In genomic region chr3:42442640-42443039, GRCh38 we compare ENCODE assay signal across 25 cellular contexts. TPM values are rescaled to one million over a fixed set of nuclear protein-coding genes. Genes with fewer than 3 reads are reported as not detected.
DNase-seq lines count a peak whose midpoint lies in the region; ATAC-seq, FAIRE-seq and TF ChIP-seq lines count a peak whose summit lies in the region.
"Had no signal": no experiment of that assay in that cellular context is flagged by ENCODE, and none has a peak within 500 bp of the region (broad histone marks: within the 10 kb centered on the region; RNA-seq: fewer than 3 reads in every experiment).

No MANE protein-coding gene starts in this region.

- no TSS peak for BruUV-seq in HepG2 (replicated peaks; lab: Mats Ljungman, UMichigan)

- intact Hi-C loops in HepG2 (cut with micrococcal nuclease; ENCODE audit: unreplicated experiment) = loop anchor here (1.0 to 5.0 kb wide), 3 partner anchors 95 to 212 kb away; no protein-coding TSS in a partner anchor
- intact Hi-C loops in right lobe of liver (cut with DNase I) = loop anchor here in 1 of 2 donors (5.0 kb wide), 1 partner anchor 210 kb away; no protein-coding TSS in a partner anchor

- no peaks in the 10 kb centered on the region for H3K4me1 ChIP-seq in HepG2 (ENCODE audit: insufficient read depth, low read length)
- H3K4me1 ChIP-seq in right lobe of liver = no peaks in the 10 kb centered on the region
- H3K4me1 ChIP-seq: SJCRH30, stomach, vagina had no signal

- no peaks in the 10 kb centered on the region for H3K27me3 ChIP-seq in HepG2 (ENCODE audit: control insufficient read depth in 1 of 2, insufficient read depth in 2 of 2, low read length in 2 of 2)
- no peaks in the 10 kb centered on the region for H3K27me3 ChIP-seq in right lobe of liver
- H3K27me3 ChIP-seq: SJCRH30, vagina had no signal

- peak; percentile 48 for TF ChIP-seq CTCF in HepG2 (CRISPR knock-in tag; IDR thresholded peaks at IDR 0.05)
- no peak for TF ChIP-seq CTCF in right lobe of liver (IDR thresholded peaks at IDR 0.05)
- peak; percentile 16 for TF ChIP-seq CTCF in epithelial cell of esophagus (IDR thresholded peaks at IDR 0.05; ENCODE audit: insufficient read depth, low read depth, low read length, missing control alignments)

- H3K9ac ChIP-seq in HepG2 (ENCODE audit: insufficient read depth, low read depth, low read length) = no peak overlapping the region

- in situ Hi-C loops in HepG2 (cut with HindIII; ENCODE audit: extremely low pct_ligation_motif_present, low pct_unique_long_range_greater_than_20kb) (loop anchor here (5.0 to 25.0 kb wide), 3 partner anchors 102 to 330 kb away; no protein-coding TSS in a partner anchor), SK-MEL-5 (cut with HindIII; ENCODE audit: low pct_unique_long_range_greater_than_20kb, low sequenced_read_pairs) (no loop called here)

- H3K9me3 ChIP-seq in HepG2 (ENCODE audit: low read length) (no peaks in the 10 kb centered on the region), right lobe of liver (no peaks in the 10 kb centered on the region)
- H3K9me3 ChIP-seq: SJCRH30, stomach, vagina had no signal

- H3K4me2 ChIP-seq in HepG2 (ENCODE audit: low read depth, low read length) = no peak overlapping the region

- no peak overlapping the region for H2AFZ ChIP-seq in HepG2 (ENCODE audit: low read length)

- H3K36me3 ChIP-seq in HepG2 (replicated peaks in 1 of 2; ENCODE audit: control insufficient read depth in 1 of 2, insufficient read depth in 2 of 2, low read length in 2 of 2) = no peaks in the 10 kb centered on the region
- no peaks in the 10 kb centered on the region for H3K36me3 ChIP-seq in right lobe of liver
- H3K36me3 ChIP-seq: SJCRH30, stomach, vagina had no signal

- no peaks in the 10 kb centered on the region for H3K79me2 ChIP-seq in HepG2 (ENCODE audit: insufficient read depth, low read length)

- FAIRE-seq in HepG2 (lab: Jason Lieb, UNC) = no peak
- FAIRE-seq: GM12892, H54, HTR-8/SVneo had no signal

- H3K4me3 ChIP-seq in HepG2 (replicated peaks in 1 of 3; ENCODE audit: insufficient read depth in 1 of 3, low read depth in 2 of 3, low read length in 3 of 3) (no peak overlapping the region), right lobe of liver (no peak overlapping the region), epithelial cell of esophagus (ENCODE audit: low read length) (no peak overlapping the region)
- H3K4me3 ChIP-seq: SJCRH30, stomach, vagina had no signal

- no peak for TF ChIP-seq RAD21 in HepG2 (CRISPR knock-in tag; IDR thresholded peaks at IDR 0.05)

- TF ChIP-seq POLR2A in HepG2 (IDR thresholded peaks at IDR 0.05; ENCODE audit: insufficient read depth in 1 of 2, low read depth in 2 of 2, low read length in 2 of 2) (no peak), right lobe of liver (IDR thresholded peaks at IDR 0.05) (no peak)

- CTCF ChIA-PET in HepG2 (lab: Yijun Ruan, JAX; ENCODE audit: low intra/inter-chr PET ratio, low total read pairs) = interaction anchor here (2.5 to 4.3 kb wide), 2 partner anchors 195 to 212 kb away, joined by 25 to 65 read pairs; no protein-coding TSS in a partner anchor

- 74% methylated on average over 2 of the region's 5 CpGs for WGBS in HepG2 (ENCODE audit: low lambda C conversion rate)
- WGBS in right lobe of liver (ENCODE audit: insufficient coverage, low coverage, low lambda C conversion rate, missing lambda C conversion rate) = 66% methylated on average over 2 of the region's 5 CpGs

- DNase-seq in HepG2 (ENCODE audit: low spot score) (no peak), right lobe of liver (no peak), SK-MEL-5 (ENCODE audit: low read depth, low spot score) (peak; percentile 40), epithelial cell of esophagus (ENCODE audit: low read depth) (no peak), RKO (ENCODE audit: low spot score) (no peak), NCI-H526 (lab: John Stamatoyannopoulos, UW) (no peak), NCI-H2196 treated with DMSO at 0.1 percent for 48 hours (lab: John Stamatoyannopoulos, UW; ENCODE audit: unreplicated experiment) (no peak)
- DNase-seq: activated CD4-positive, alpha-beta T cell treated with anti-CD3 and anti-CD28 coated beads for 4 hours; activated CD8-positive, alpha-beta memory T cell treated with anti-CD3 and anti-CD28 coated beads, Interleukin-2, amount 50 U/mL, for 48 hours; activated naive CD4-positive, alpha-beta T cell; aorta; CD8-positive, alpha-beta T cell; cortex of kidney; DMS79 treated with DMSO at 0.1 percent for 48 hours; erythroblast; mesenchymal stem cell; SJCRH30; stomach had no signal

- peak; percentile 23; the same call in 1 of the 3 replicates for ATAC-seq in HepG2
- ATAC-seq in right lobe of liver = no peak
- ATAC-seq in GM19455 (IDR thresholded peaks at IDR 0.05; ENCODE audit: unreplicated experiment) = no peak
- ATAC-seq: CD8-positive, alpha-beta T cell had no signal

- no peaks in the 10 kb centered on the region for H4K20me1 ChIP-seq in HepG2 (ENCODE audit: insufficient read depth, low read length)

- H3K27ac ChIP-seq in HepG2 (ENCODE audit: extremely low read length, insufficient read depth, low read length) (no peak overlapping the region), right lobe of liver (no peak overlapping the region)
- H3K27ac ChIP-seq: SJCRH30, stomach, vagina had no signal

- TF ChIP-seq EP300 in HepG2 (IDR thresholded peaks at IDR 0.05; ENCODE audit: low read depth in 2 of 2, low read length in 2 of 2) (no peak), HepG2 (CRISPR knock-in tag; IDR thresholded peaks at IDR 0.05; ENCODE audit: borderline replicate concordance) (no peak)

- POLR2A ChIA-PET in HepG2 (lab: Yijun Ruan, JAX) = no interaction called here

TF ChIP-seq in HepG2, 621 proteins besides CTCF, POLR2A, EP300 and RAD21 (continues in another document):
- TF ChIP-seq STAG1 (CRISPR knock-in tag; IDR thresholded peaks at IDR 0.05) = peak; percentile 15; the same call in 1 of the 2 replicates

RNA-seq across cellular contexts. Expression of gene LYZL4, which starts 32.2 kb away (rescaled TPM):
- not detected in 2 replicates for total RNA-seq in HepG2 (2016; rRNA removed; fragmentation: Illumina TruSeq; extraction: Trizol)
- not detected in 2 replicates for total RNA-seq in HepG2 (2016; cell fraction: cytosol; rRNA removed; fragmentation: Illumina TruSeq; extraction: Trizol; ENCODE audit: low read depth)
- not detected in 2 replicates for total RNA-seq in HepG2 (2016; cell fraction: insoluble cytoplasmic fraction; rRNA removed; fragmentation: Illumina TruSeq; extraction: Trizol)
- total RNA-seq in HepG2 (2016; cell fraction: membrane; rRNA removed; fragmentation: Illumina TruSeq; extraction: Trizol) = not detected in 2 replicates
- not detected in 2 replicates for total RNA-seq in HepG2 (2016; cell fraction: nucleus; rRNA removed; fragmentation: Illumina TruSeq; extraction: Trizol)
- not detected in 2 replicates for polyA plus RNA-seq in HepG2 (2011; rRNA removed)
- 0.24 TPM in 1 of 2 replicates, not detected in the other for polyA plus RNA-seq in HepG2 (2011; cell fraction: cytosol; rRNA removed)
- not detected in 2 replicates for polyA plus RNA-seq in HepG2 (2011; cell fraction: nucleus; rRNA removed)
- polyA plus RNA-seq in HepG2 (2012) = not detected in 2 replicates
- 0.12 TPM in 1 of 2 replicates, not detected in the other for polyA plus RNA-seq in HepG2 (2016; cell fraction: cytosol; fragmentation: Illumina TruSeq; extraction: Trizol; ENCODE audit: low read depth)
- not detected in 2 replicates for polyA plus RNA-seq in HepG2 (2016; cell fraction: insoluble cytoplasmic fraction; fragmentation: Illumina TruSeq; extraction: Trizol; ENCODE audit: low read depth)
- 0.21 TPM in 1 of 2 replicates, not detected in the other for polyA plus RNA-seq in HepG2 (2016; cell fraction: membrane; fragmentation: Illumina TruSeq; extraction: Trizol; ENCODE audit: low read depth)
- polyA plus RNA-seq in HepG2 (2016; cell fraction: nucleus; fragmentation: Illumina TruSeq; extraction: Trizol; ENCODE audit: insufficient read depth, low read depth) = not detected in 2 replicates
- polyA minus RNA-seq in HepG2 (2011; rRNA and poly(A)+ RNA removed; ENCODE audit: low replicate concordance) = not detected in 2 replicates
- not detected in 2 replicates for polyA minus RNA-seq in HepG2 (2011; cell fraction: cytosol; rRNA and poly(A)+ RNA removed)
- not detected in 2 replicates for polyA minus RNA-seq in HepG2 (2011; cell fraction: nucleus; rRNA and poly(A)+ RNA removed)
- total RNA-seq in right lobe of liver = not detected
- not detected in 2 replicates for total RNA-seq in SK-MEL-5 (2014; rRNA removed; shearing (Covaris generic))
- polyA plus RNA-seq in SK-MEL-5 (2015; cell fraction: cytosol; rRNA removed) = not detected in 2 replicates
- not detected in 2 replicates for polyA plus RNA-seq in SK-MEL-5 (2015; cell fraction: nucleus; rRNA removed)
- total RNA-seq: aorta; CD8-positive, alpha-beta T cell; renal cortical epithelial cell; SJCRH30; stomach; vagina had no signal
- polyA plus RNA-seq: aorta, neural cell, stomach had no signal

RNA-seq across cellular contexts. Expression of gene VIPR1, which starts 59.8 kb away (rescaled TPM):
- total RNA-seq in HepG2 (2016; rRNA removed; fragmentation: Illumina TruSeq; extraction: Trizol) = 0.04 TPM in 1 of 2 replicates, not detected in the other
- not detected in 2 replicates for total RNA-seq in HepG2 (2016; cell fraction: cytosol; rRNA removed; fragmentation: Illumina TruSeq; extraction: Trizol; ENCODE audit: low read depth)
- total RNA-seq in HepG2 (2016; cell fraction: insoluble cytoplasmic fraction; rRNA removed; fragmentation: Illumina TruSeq; extraction: Trizol) = 0.19 TPM in 1 of 2 replicates, not detected in the other
- 0.12 TPM in 1 of 2 replicates, not detected in the other for total RNA-seq in HepG2 (2016; cell fraction: membrane; rRNA removed; fragmentation: Illumina TruSeq; extraction: Trizol)
- not detected in 2 replicates for total RNA-seq in HepG2 (2016; cell fraction: nucleus; rRNA removed; fragmentation: Illumina TruSeq; extraction: Trizol)
- 0.07 and 0.11 TPM in 2 replicates for polyA plus RNA-seq in HepG2 (2011; rRNA removed)
- polyA plus RNA-seq in HepG2 (2011; cell fraction: cytosol; rRNA removed) = 0.04 TPM in 2 replicates
- 0.27 and 0.29 TPM in 2 replicates for polyA plus RNA-seq in HepG2 (2011; cell fraction: nucleus; rRNA removed)
- 0.30 TPM in 1 of 2 replicates, not detected in the other for polyA plus RNA-seq in HepG2 (2012)
- 0.03 TPM in 1 of 2 replicates, not detected in the other for polyA plus RNA-seq in HepG2 (2016; cell fraction: cytosol; fragmentation: Illumina TruSeq; extraction: Trizol; ENCODE audit: low read depth)
- polyA plus RNA-seq in HepG2 (2016; cell fraction: insoluble cytoplasmic fraction; fragmentation: Illumina TruSeq; extraction: Trizol; ENCODE audit: low read depth) = not detected in 2 replicates
- not detected in 2 replicates for polyA plus RNA-seq in HepG2 (2016; cell fraction: membrane; fragmentation: Illumina TruSeq; extraction: Trizol; ENCODE audit: low read depth)
- not detected in 2 replicates for polyA plus RNA-seq in HepG2 (2016; cell fraction: nucleus; fragmentation: Illumina TruSeq; extraction: Trizol; ENCODE audit: insufficient read depth, low read depth)
- 0.86 TPM in 1 of 2 replicates, not detected in the other for polyA minus RNA-seq in HepG2 (2011; rRNA and poly(A)+ RNA removed; ENCODE audit: low replicate concordance)
- not detected in 2 replicates for polyA minus RNA-seq in HepG2 (2011; cell fraction: cytosol; rRNA and poly(A)+ RNA removed)
- 0.12 TPM in 1 of 2 replicates, not detected in the other for polyA minus RNA-seq in HepG2 (2011; cell fraction: nucleus; rRNA and poly(A)+ RNA removed)
- 10 to 100 TPM in 5 of 6 experiments, 1 to 10 TPM in 1; 1.9 to 34.5 (median 18.2) TPM for total RNA-seq in right lobe of liver
- 0.34 TPM in 1 of 2 replicates, not detected in the other for total RNA-seq in SK-MEL-5 (2014; rRNA removed; shearing (Covaris generic))
- 1.1 and 1.2 TPM in 2 replicates for polyA plus RNA-seq in SK-MEL-5 (2015; cell fraction: cytosol; rRNA removed)
- polyA plus RNA-seq in SK-MEL-5 (2015; cell fraction: nucleus; rRNA removed) = 6.3 and 13.4 TPM in 2 replicates
- total RNA-seq: SJCRH30 had no signal

Comparison
In these comparisons a context has a peak if more than half of its experiments do, and no peak if none do; other contexts are left out.
1. CTCF ChIP-seq: peak in HepG2 (single experiment) and epithelial cell of esophagus (single experiment); none in right lobe of liver (0 of 4).